Comparison of ENCODE assay signal across 24 cellular contexts in the genomic region with DNA sequence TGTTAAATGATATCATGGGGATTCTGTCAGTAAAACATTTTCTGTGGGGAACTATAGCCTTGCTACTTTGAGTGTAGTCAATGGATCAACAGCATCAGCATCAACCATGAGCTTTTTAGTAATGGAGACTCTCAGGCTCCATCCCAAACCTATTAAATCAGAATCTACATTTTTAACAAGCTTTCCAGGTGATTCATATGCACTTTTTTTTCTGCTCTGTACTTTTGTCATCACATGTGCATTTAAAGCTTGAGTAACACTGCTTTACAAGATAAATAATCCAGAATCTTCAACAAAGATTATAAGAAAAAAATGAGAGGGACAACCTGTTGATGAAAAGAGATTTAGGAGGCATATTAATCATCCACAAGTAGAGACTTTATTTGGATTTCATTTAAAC. TPM values are rescaled to one million over a fixed set of nuclear protein-coding genes. Genes with fewer than 3 reads are reported as not detected.
DNase-seq lines count a peak whose midpoint lies in the region; ATAC-seq and TF ChIP-seq lines count a peak whose summit lies in the region.
"Had no signal": no experiment of that assay in that cellular context is flagged by ENCODE, and none has a peak within 500 bp of the region (broad histone marks: within the 10 kb centered on the region; RNA-seq: fewer than 3 reads in every experiment).

No MANE protein-coding gene starts in this region.

- POLR2A ChIA-PET in HEK293 (lab: Yijun Ruan, JAX), result no interaction called here

- H3K9me3 ChIP-seq in HEK293 (ENCODE audit: control insufficient read depth, insufficient read depth, low read depth, low read length), result no peaks in the 10 kb centered on the region
- H3K9me3 ChIP-seq: body of pancreas, left lung had no signal

- no peak overlapping the region for H3K27ac ChIP-seq in HEK293 (ENCODE audit: extremely low read depth, low read depth, low read length)
- H3K27ac ChIP-seq: body of pancreas, left lung, VCaP had no signal

- TF ChIP-seq CTCF in HEK293 (tag by site-specific recombination; IDR thresholded peaks at IDR 0.05), result no peak
- TF ChIP-seq CTCF in fibroblast of pulmonary artery (IDR thresholded peaks at IDR 0.05; ENCODE audit: low read length, missing control alignments), result no peak

- ATAC-seq in GM18909 (IDR thresholded peaks at IDR 0.05; ENCODE audit: poor library complexity, unreplicated experiment), result no peak
- ATAC-seq: body of pancreas; left lung; Right ventricle myocardium inferior; sciatic nerve; stimulated activated memory B cell treated with anti-CD40 and anti-IgM and Interleukin-4, amounts not matched to agents 10 μg/mL and 1 μg/mL and 100 μg/mL, for 72 hours had no signal

- H3K4me3 ChIP-seq in HEK293 (ENCODE audit: low read depth, low read length) (no peak overlapping the region), fibroblast of pulmonary artery (replicated peaks; ENCODE audit: low read depth, low read length) (no peak overlapping the region)
- H3K4me3 ChIP-seq: body of pancreas, left lung had no signal

- peaks cover 0 to 34% of the 10 kb centered on the region in 2 experiments; a peak in 1 of 3 replicates for H3K36me3 ChIP-seq in HEK293 (ENCODE audit: control insufficient read depth in 2 of 2, insufficient read depth in 1 of 2, low read length in 2 of 2)

- H3K4me1 ChIP-seq in HEK293 (ENCODE audit: control insufficient read depth, insufficient read depth, low read length), result no peaks in the 10 kb centered on the region

- CTCF ChIA-PET in HEK293 (lab: Yijun Ruan, JAX), result interaction anchor here (1.0 kb wide), 1 partner anchor 35 kb away, joined by 3 read pairs; no protein-coding TSS in a partner anchor

- peak; percentile 53 for DNase-seq in A172 (ENCODE audit: low spot score)
- DNase-seq in amniotic epithelial cell (ENCODE audit: low read depth), result peak; percentile 78
- peak; percentile 38 for DNase-seq in fibroblast of pulmonary artery (ENCODE audit: low read depth)
- DNase-seq in SK-N-DZ (ENCODE audit: low spot score), result no peak
- no peak for DNase-seq in NCI-H2081 treated with DMSO at 0.1 percent for 48 hours (lab: John Stamatoyannopoulos, UW)
- DNase-seq in NCI-H446 treated with DMSO at 0.1 percent for 48 hours (lab: John Stamatoyannopoulos, UW), result no peak
- DNase-seq: activated CD4-positive, alpha-beta T cell treated with anti-CD3 and anti-CD28 coated beads, Interleukin-2, amount 10 ng/mL, durations not matched to agents 24 days and 14 days; activated effector memory CD4-positive, alpha-beta T cell treated with anti-CD3 and anti-CD28 coated beads, Interleukin-2, amount 50 U/mL, for 16 hours; activated naive CD8-positive, alpha-beta T cell treated with anti-CD3 and anti-CD28 coated beads for 36 hours; activated T-cell treated with anti-CD3 and anti-CD28 coated beads, Interleukin-2, amount 50 U/mL, for 1 hour; body of pancreas; hypothalamus; immature natural killer cell; KG1; left lung; NCI-H1417 treated with DMSO at 0.1 percent for 48 hours; NCI-H510A; stimulated activated CD4-positive, alpha-beta T cell treated with anti-CD3 and anti-CD28 coated beads, Interleukin-4, amount 100 ng/mL, for 24 hours had no signal

TF ChIP-seq in HEK293, 187 proteins besides CTCF, POLR2A, EP300 and RAD21:
- TF ChIP-seq GLIS1 (tag by site-specific recombination; IDR thresholded peaks at IDR 0.05), result no peak
- TF ChIP-seq SCRT2 (tag by site-specific recombination; IDR thresholded peaks at IDR 0.05), result peak; percentile 32; the same call in 1 of the 2 replicates

RNA-seq across cellular contexts. Expression of a gene that starts 23.5 kb away (rescaled TPM):
- total RNA-seq in A172 (2014; rRNA removed; shearing (Covaris generic)), result 134 and 139 TPM in 2 replicates
- polyA plus RNA-seq in SK-N-DZ (2014; cell fraction: cytosol; rRNA removed), result 105 and 106 TPM in 2 replicates
- 100 and 125 TPM in 2 replicates for polyA plus RNA-seq in SK-N-DZ (2014; cell fraction: nucleus; rRNA removed)

Comparison
In these comparisons a context has a peak if more than half of its experiments do, and no peak if none do; other contexts are left out.
1. DNase-seq: peak in A172 (single experiment), amniotic epithelial cell (single experiment) and fibroblast of pulmonary artery (single experiment); none in SK-N-DZ (single experiment), NCI-H2081 treated with DMSO at 0.1 percent for 48 hours (single experiment) and NCI-H446 treated with DMSO at 0.1 percent for 48 hours (single experiment).